ENCODE assay signal across 13 cellular contexts in genomic region chr12:6542209-6543009, GRCh38. TPM values are rescaled to one million over a fixed set of nuclear protein-coding genes. Genes with fewer than 3 reads are reported as not detected.
DNase-seq lines count a peak whose midpoint lies in the region; ATAC-seq and TF ChIP-seq lines count a peak whose summit lies in the region.
"Had no signal": no experiment of that assay in that cellular context is flagged by ENCODE, and none has a peak within 500 bp of the region (broad histone marks: within the 10 kb centered on the region; RNA-seq: fewer than 3 reads in every experiment).

No MANE protein-coding gene starts in this region.

- peak overlapping the region; percentile 51; the same call in 1 of the 2 replicates for H3K27ac ChIP-seq in BLaER1
- no peak overlapping the region for H3K27ac ChIP-seq in H9 (ENCODE audit: insufficient read length, low read depth, low read length)
- peak overlapping the region; percentile 73 for H3K27ac ChIP-seq in colonic mucosa
- peak overlapping the region; percentile 89 for H3K27ac ChIP-seq in muscle layer of duodenum (ENCODE audit: low read length)
- H3K27ac ChIP-seq: body of pancreas had no signal

- no peak overlapping the region for H4K5ac ChIP-seq in H9 (ENCODE audit: insufficient read length, low read depth, low read length)

- peaks cover 5% of the 10 kb centered on the region; the same call in 1 of the 2 replicates for H3K27me3 Mint-ChIP-seq in H9 (ENCODE audit: low read depth)
- H3K27me3 Mint-ChIP-seq: naive B cell had no signal

- H3K79me1 ChIP-seq in H9 (ENCODE audit: insufficient read depth, low read depth, low read length, poor library complexity, severe bottlenecking): no peaks in the 10 kb centered on the region

- no peak overlapping the region for H2AK5ac ChIP-seq in H9 (ENCODE audit: insufficient read length, low read length)

- H3K9me3 Mint-ChIP-seq in H9: no peaks in the 10 kb centered on the region; a peak in 1 of 5 replicates
- H3K9me3 Mint-ChIP-seq: naive B cell had no signal

- no peak overlapping the region for H2AFZ ChIP-seq in H9 (ENCODE audit: low read length)

- H4K20me1 ChIP-seq in BLaER1 (peaks cover 44% of the 10 kb centered on the region), H9 (ENCODE audit: control insufficient read depth, insufficient read depth, insufficient read length) (peaks cover 2% of the 10 kb centered on the region)

- no peak overlapping the region for H2BK5ac ChIP-seq in H9 (ENCODE audit: insufficient read length, low read length)

- H3K9ac ChIP-seq in BLaER1 (0 out of 2 replicates have a peak overlapping the region, but pooled peaks have one; percentile 38), H9 (ENCODE audit: extremely low read depth, insufficient read length, low read length) (no peak overlapping the region), colonic mucosa (ENCODE audit: low read depth in 2 of 2, low read length in 2 of 2) (peak overlapping the region in 1 of 2 donors; percentile 89)

- H3K4me1 ChIP-seq in BLaER1 (peaks cover 57% of the 10 kb centered on the region), H9 (ENCODE audit: insufficient read depth, low read length) (no peaks in the 10 kb centered on the region), colonic mucosa (peaks cover 28% of the 10 kb centered on the region), muscle layer of duodenum (ENCODE audit: control insufficient read depth in 1 of 2, insufficient read depth in 2 of 2, low read length in 2 of 2) (peaks cover 8 to 31% of the 10 kb centered on the region in 2 donors)

- no peak overlapping the region for H3K23ac ChIP-seq in H9 (ENCODE audit: insufficient read length, low read depth, low read length)

- H2BK12ac ChIP-seq in H9 (ENCODE audit: insufficient read length, low read depth, low read length): no peak overlapping the region

- no peak overlapping the region for H3K4me3 Mint-ChIP-seq in H9

- ATAC-seq in HG03108 (IDR thresholded peaks at IDR 0.05; ENCODE audit: unreplicated experiment): no peak
- ATAC-seq: body of pancreas had no signal

- no peak overlapping the region for H3K18ac ChIP-seq in H9 (ENCODE audit: insufficient read length, low read depth, low read length)

- H3K9me3 ChIP-seq in BLaER1 (no peaks in the 10 kb centered on the region), H9 (ENCODE audit: control insufficient read depth, low read depth, low read length) (no peaks in the 10 kb centered on the region), colonic mucosa (no peaks in the 10 kb centered on the region), muscle layer of duodenum (ENCODE audit: control insufficient read depth in 1 of 2, low read length in 2 of 2) (no peaks in the 10 kb centered on the region)
- H3K9me3 ChIP-seq: body of pancreas had no signal

- H2BK120ac ChIP-seq in H9 (ENCODE audit: low read depth, low read length, poor library complexity, severe bottlenecking): no peak overlapping the region

- no CpG with 5 or more reads among the region's 13 CpGs for WGBS in H9 (ENCODE audit: extremely low coverage, insufficient read length, low lambda C conversion rate)

- no peak overlapping the region for H3K14ac ChIP-seq in H9 (ENCODE audit: insufficient read depth, low read length)

- H3K4me2 ChIP-seq in BLaER1 (peak overlapping the region; percentile 93; the same call in 1 of the 2 replicates), H9 (ENCODE audit: insufficient read depth, insufficient read length, low read length) (no peak overlapping the region)

- no peak overlapping the region for H3K56ac ChIP-seq in H9 (ENCODE audit: insufficient read length, low read depth, low read length)

- H3K4me1 Mint-ChIP-seq in H9: peaks cover 24 to 25% of the 10 kb centered on the region in 2 experiments

- H4K91ac ChIP-seq in H9 (ENCODE audit: insufficient read length, low read depth, low read length): no peak overlapping the region

- no peaks in the 10 kb centered on the region for H3K23me2 ChIP-seq in H9 (ENCODE audit: insufficient read length, low read depth, low read length, poor library complexity, severe bottlenecking)

- no peak overlapping the region for H3K4me3 ChIP-seq in BLaER1
- no peak overlapping the region for H3K4me3 ChIP-seq in colonic mucosa
- no peak overlapping the region for H3K4me3 ChIP-seq in muscle layer of duodenum (ENCODE audit: low read depth in 1 of 2, low read length in 2 of 2)
- H3K4me3 ChIP-seq: body of pancreas had no signal

- H3K79me2 ChIP-seq in H9 (ENCODE audit: insufficient read depth, low read length): no peaks in the 10 kb centered on the region

- peaks cover 37 to 77% (median 56%) of the 10 kb centered on the region in 3 experiments for H3K36me3 Mint-ChIP-seq in H9 (ENCODE audit: insufficient read depth in 1 of 3, low read depth in 3 of 3)

- H3K4ac ChIP-seq in H9 (ENCODE audit: low read depth, low read length): no peak overlapping the region

- H3K27ac Mint-ChIP-seq in H9: peak overlapping the region in 1 of 3 experiments; percentile 20; a peak in 4 of 7 replicates

- intact Hi-C loops in colonic mucosa (cut with DNase I): no loop called here

- no peak overlapping the region for H2BK15ac ChIP-seq in H9 (ENCODE audit: low read depth, low read length)

- no peak overlapping the region for H3T11ph ChIP-seq in H9 (ENCODE audit: low read length)

- DNase-seq in H9: peak; percentile 28
- DNase-seq in colonic mucosa: peak; percentile 90
- DNase-seq in SIG-M5 (lab: John Stamatoyannopoulos, UW): no peak
- DNase-seq in SK-N-DZ (ENCODE audit: low spot score): no peak
- DNase-seq in NCI-H2227 (lab: John Stamatoyannopoulos, UW; ENCODE audit: unreplicated experiment): no peak
- DNase-seq: activated CD4-positive, alpha-beta T cell treated with anti-CD3 and anti-CD28 coated beads, Interleukin-2, amount 50 U/mL, for 1 hour; body of pancreas; DMS 273 treated with DMSO at 0.1 percent for 48 hours; naive B cell; NCI-H1436 treated with DMSO at 0.1 percent for 48 hours had no signal

- no peak overlapping the region for H2BK20ac ChIP-seq in H9 (ENCODE audit: low read depth, low read length, poor library complexity, severe bottlenecking)

- H3K36me3 ChIP-seq in BLaER1 (peaks cover 80% of the 10 kb centered on the region), colonic mucosa (peaks cover 11% of the 10 kb centered on the region), muscle layer of duodenum (ENCODE audit: control insufficient read depth in 1 of 2, insufficient read depth in 2 of 2, low read length in 2 of 2) (peaks cover 33 to 36% of the 10 kb centered on the region in 2 donors)

- no peaks in the 10 kb centered on the region for H3K27me3 ChIP-seq in BLaER1
- H3K27me3 ChIP-seq in H9 (ENCODE audit: insufficient read depth, low read length): no peaks in the 10 kb centered on the region
- no peaks in the 10 kb centered on the region for H3K27me3 ChIP-seq in colonic mucosa
- no peaks in the 10 kb centered on the region for H3K27me3 ChIP-seq in muscle layer of duodenum (ENCODE audit: low read depth, low read length)
- H3K27me3 ChIP-seq: body of pancreas had no signal

- TF ChIP-seq CTCF in H9 (conservative IDR thresholded peaks at IDR 0.05) (no peak), colonic mucosa (IDR thresholded peaks at IDR 0.05) (no peak)

- no peak overlapping the region for H4K8ac ChIP-seq in H9 (replicated peaks; ENCODE audit: insufficient read length, low read depth, low read length)

RNA-seq across cellular contexts. Expression of gene GAPDH, which starts 8.1 kb away (rescaled TPM):
- total RNA-seq in H9 (2021): 4,581 and 4,651 TPM in 2 replicates
- 1,000 to 10,000 TPM; 3,442 to 3,768 TPM for total RNA-seq in colonic mucosa
- polyA plus RNA-seq in SK-N-DZ (2014; cell fraction: cytosol; rRNA removed): 4,691 and 5,509 TPM in 2 replicates
- 2,355 and 2,713 TPM in 2 replicates for polyA plus RNA-seq in SK-N-DZ (2014; cell fraction: nucleus; rRNA removed)

RNA-seq across cellular contexts. Expression of gene IFFO1, which starts 13.4 kb away (rescaled TPM):
- total RNA-seq in H9 (2021): 16.3 and 17.9 TPM in 2 replicates
- 1 to 10 TPM; 2.5 to 4.1 TPM for total RNA-seq in colonic mucosa
- 21.3 and 26.0 TPM in 2 replicates for polyA plus RNA-seq in SK-N-DZ (2014; cell fraction: cytosol; rRNA removed)
- polyA plus RNA-seq in SK-N-DZ (2014; cell fraction: nucleus; rRNA removed): 84.3 and 84.6 TPM in 2 replicates

RNA-seq across cellular contexts. Expression of gene NOP2, which starts 25.7 kb away (rescaled TPM):
- total RNA-seq in H9 (2021) (136 and 137 TPM in 2 replicates), colonic mucosa (10 to 100 TPM; 19.1 to 39.6 TPM)
- 98.4 and 102 TPM in 2 replicates for polyA plus RNA-seq in SK-N-DZ (2014; cell fraction: cytosol; rRNA removed)
- polyA plus RNA-seq in SK-N-DZ (2014; cell fraction: nucleus; rRNA removed): 461 and 536 TPM in 2 replicates

RNA-seq across cellular contexts. Expression of gene NCAPD2, which starts 48.5 kb away (rescaled TPM):
- 105 and 114 TPM in 2 replicates for total RNA-seq in H9 (2021)
- total RNA-seq in colonic mucosa: 10 to 100 TPM; 35.9 to 94.1 TPM
- polyA plus RNA-seq in SK-N-DZ (2014; cell fraction: cytosol; rRNA removed): 91.5 and 151 TPM in 2 replicates
- polyA plus RNA-seq in SK-N-DZ (2014; cell fraction: nucleus; rRNA removed): 64.8 and 103 TPM in 2 replicates

RNA-seq across cellular contexts. Expression of gene MRPL51, which starts 49.3 kb away (rescaled TPM):
- total RNA-seq in H9 (2021) (321 and 329 TPM in 2 replicates), colonic mucosa (100 to 1,000 TPM; 132 to 220 TPM)
- 305 and 306 TPM in 2 replicates for polyA plus RNA-seq in SK-N-DZ (2014; cell fraction: cytosol; rRNA removed)
- polyA plus RNA-seq in SK-N-DZ (2014; cell fraction: nucleus; rRNA removed): 213 and 223 TPM in 2 replicates

Comparison
In these comparisons a context has a peak if more than half of its experiments do, and no peak if none do; other contexts are left out.
1. DNase-seq: peak in H9 (single experiment) and colonic mucosa (single experiment); none in SIG-M5 (single experiment), SK-N-DZ (single experiment) and NCI-H2227 (single experiment).